Comparison of ENCODE assay signal across 8 cellular contexts in the genomic region with DNA sequence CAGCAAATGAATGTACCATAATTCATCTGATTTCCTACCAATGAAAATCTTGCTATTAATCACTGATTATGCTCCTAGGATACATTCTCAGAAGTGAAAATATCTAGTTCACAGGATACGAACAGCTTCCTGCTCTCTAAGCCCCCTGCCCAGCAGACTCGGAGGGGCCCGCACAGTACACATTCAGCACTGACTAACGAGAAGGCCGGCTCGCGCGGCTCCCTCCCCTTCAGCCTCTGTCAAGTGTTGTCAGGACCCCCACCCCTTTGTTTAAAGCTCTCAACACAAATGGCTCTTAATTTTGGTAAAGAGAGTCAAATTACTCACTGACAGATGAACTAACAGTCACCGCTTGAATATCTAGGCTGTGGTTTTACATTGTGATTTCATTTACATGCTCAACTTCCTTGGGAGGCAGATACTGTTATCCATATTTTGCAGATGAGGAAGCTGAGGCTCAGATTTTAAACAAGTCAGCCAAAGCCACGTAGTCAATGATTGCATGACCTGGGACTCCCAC.
A peak's percentile ranks its signal among the peaks of the same experiment; 100 is the strongest.
DNase-seq lines count a peak whose midpoint lies in the region; ATAC-seq and TF ChIP-seq lines count a peak whose summit lies in the region.

No MANE protein-coding gene starts in this region.

- H3K36me3 ChIP-seq in GM23338 (ENCODE audit: insufficient read depth): peaks cover 15% of the 10 kb centered on the region; the same call in 1 of the 2 replicates
- H3K36me3 ChIP-seq in lung (ENCODE audit: control insufficient read depth in 2 of 2, insufficient read depth in 2 of 2, low read length in 2 of 2): peaks cover 0 to 51% of the 10 kb centered on the region in 2 donors

- H3K4me1 Mint-ChIP-seq in GM23338: peaks cover 21% of the 10 kb centered on the region
- H3K4me1 Mint-ChIP-seq in activated T-helper 17 cell treated with anti-CD3 and anti-CD28 coated beads, Interleukin-2, amount 50 U/mL, for 72 hours: peaks cover 22% of the 10 kb centered on the region

- POLR2A ChIA-PET in AG04450 (lab: Yijun Ruan, JAX): interaction anchor here (1.0 to 1.2 kb wide), 2 partner anchors 31 to 110 kb away, joined by 3 to 10 read pairs; no protein-coding TSS in a partner anchor

- H3K27me3 ChIP-seq in AG04450 (ENCODE audit: control insufficient read depth, insufficient read depth, low read length) (no peaks in the 10 kb centered on the region), GM23338 (ENCODE audit: insufficient read depth) (no peaks in the 10 kb centered on the region), lung (ENCODE audit: control insufficient read depth, insufficient read depth) (no peaks in the 10 kb centered on the region)

- no peaks in the 10 kb centered on the region for H3K9me3 Mint-ChIP-seq in GM23338
- H3K9me3 Mint-ChIP-seq in activated T-helper 17 cell treated with anti-CD3 and anti-CD28 coated beads, Interleukin-2, amount 50 U/mL, for 72 hours: no peaks in the 10 kb centered on the region

- H3K4me1 ChIP-seq in GM23338 (ENCODE audit: insufficient read depth) (peaks cover 13% of the 10 kb centered on the region; the same call in 1 of the 2 replicates), lung (ENCODE audit: control insufficient read depth in 2 of 2, insufficient read depth in 2 of 2, low read length in 2 of 2) (peaks cover 10% of the 10 kb centered on the region in 2 donors)

- CTCF ChIA-PET in AG04450 (lab: Charles Lee): no interaction called here

- TF ChIP-seq CTCF in AG04450 (IDR thresholded peaks at IDR 0.05; ENCODE audit: low read depth, low read length) (no peak), GM23338 (conservative IDR thresholded peaks at IDR 0.05; ENCODE audit: low read depth in 2 of 2) (no peak), lung (IDR thresholded peaks at IDR 0.05; ENCODE audit: control extremely low read depth, extremely low read depth) (no peak)

- H3K4me3 ChIP-seq in AG04450 (ENCODE audit: low read depth, low read length) (no peak overlapping the region), GM23338 (no peak overlapping the region), lung (no peak overlapping the region)

- intact Hi-C loops in posterior cingulate gyrus (cut with DNase I): no loop called here

- H3K79me2 ChIP-seq in GM23338 (replicated peaks; ENCODE audit: insufficient read depth): no peaks in the 10 kb centered on the region

- H3K27ac ChIP-seq in AG04450 (ENCODE audit: low read depth, low read length): peak overlapping the region; percentile 97
- 0 out of 2 replicates have a peak overlapping the region, but pooled peaks have one; percentile 45 for H3K27ac ChIP-seq in GM23338 (ENCODE audit: low read depth)
- H3K27ac ChIP-seq in lung (ENCODE audit: low read depth in 1 of 2, low read length in 1 of 2): peak overlapping the region; percentile 45 to 83

- no peak overlapping the region for H3K27ac Mint-ChIP-seq in GM23338
- H3K27ac Mint-ChIP-seq in activated T-helper 17 cell treated with anti-CD3 and anti-CD28 coated beads, Interleukin-2, amount 50 U/mL, for 72 hours: peak overlapping the region; percentile 95

- peaks cover 14% of the 10 kb centered on the region; the same call in 2 of the 3 replicates for H3K36me3 Mint-ChIP-seq in GM23338 (ENCODE audit: low read depth)
- peaks cover 99% of the 10 kb centered on the region for H3K36me3 Mint-ChIP-seq in activated T-helper 17 cell treated with anti-CD3 and anti-CD28 coated beads, Interleukin-2, amount 50 U/mL, for 72 hours (ENCODE audit: low read depth)

- 78 to 84% methylated on average over 10 of the region's 10 CpGs for WGBS in lung, 2 donors

- H3K9me3 ChIP-seq in AG04450 (ENCODE audit: control insufficient read depth, insufficient read depth, low read length) (no peaks in the 10 kb centered on the region; the same call in 1 of the 2 replicates), lung (ENCODE audit: control insufficient read depth in 2 of 2, insufficient read depth in 1 of 2, low read length in 1 of 2) (peaks cover 0 to 2% of the 10 kb centered on the region in 2 donors)

- peaks cover 3% of the 10 kb centered on the region; the same call in 1 of the 2 replicates for H4K20me1 ChIP-seq in GM23338 (replicated peaks; ENCODE audit: insufficient read depth)

- H3F3A ChIP-seq in GM23338 (replicated peaks; ENCODE audit: low read depth): no peaks in the 10 kb centered on the region

- ATAC-seq in GM23338 (no peak), lung (ENCODE audit: insufficient read depth, low FRiP score) (no peak)
- ATAC-seq in activated T-helper 17 cell treated with anti-CD3 and anti-CD28 coated beads, Interleukin-2, amount 50 U/mL, for 72 hours (replicated peaks): peak; percentile 6

- peak; percentile 46 for DNase-seq in AG04450 (ENCODE audit: low read depth, low spot score)
- DNase-seq in GM23338 (ENCODE audit: low spot score): no peak
- no peak for DNase-seq in lung (ENCODE audit: low spot score)
- DNase-seq in NCI-H1930 (lab: John Stamatoyannopoulos, UW): no peak
- no peak for DNase-seq in posterior cingulate gyrus
- DNase-seq in A172 (ENCODE audit: low spot score): no peak
- no peak for DNase-seq in NCI-H146 (lab: John Stamatoyannopoulos, UW)

- H3K4me3 Mint-ChIP-seq in GM23338: no peak overlapping the region
- peak overlapping the region; percentile 73 for H3K4me3 Mint-ChIP-seq in activated T-helper 17 cell treated with anti-CD3 and anti-CD28 coated beads, Interleukin-2, amount 50 U/mL, for 72 hours

- H3K9me2 ChIP-seq in GM23338 (ENCODE audit: insufficient read depth): no peaks in the 10 kb centered on the region

- H3K27me3 Mint-ChIP-seq in GM23338 (ENCODE audit: insufficient read depth, low read depth, poor library complexity): peaks cover 7% of the 10 kb centered on the region
- H3K27me3 Mint-ChIP-seq in activated T-helper 17 cell treated with anti-CD3 and anti-CD28 coated beads, Interleukin-2, amount 50 U/mL, for 72 hours: no peaks in the 10 kb centered on the region

- no peak overlapping the region for H3K4me2 ChIP-seq in GM23338

- H2AFZ ChIP-seq in GM23338: no peak overlapping the region

TF ChIP-seq in GM23338, 12 proteins besides CTCF, POLR2A, EP300 and RAD21 (continues in another document):
- TF ChIP-seq ZNF114 (CRISPR knock-in tag; IDR thresholded peaks at IDR 0.05) (no peak), JUNB (IDR thresholded peaks at IDR 0.05; ENCODE audit: unreplicated experiment) (no peak), ZNF331 (CRISPR knock-in tag; IDR thresholded peaks at IDR 0.05; ENCODE audit: low read depth) (no peak), STAT1 (IDR thresholded peaks at IDR 0.05; ENCODE audit: unreplicated experiment) (no peak), EZH2phosphoT487 (IDR thresholded peaks at IDR 0.05; ENCODE audit: unreplicated experiment) (no peak), EZH2 (IDR thresholded peaks at IDR 0.05; ENCODE audit: low read depth, unreplicated experiment) (no peak)
- TF ChIP-seq, protein P1, sequence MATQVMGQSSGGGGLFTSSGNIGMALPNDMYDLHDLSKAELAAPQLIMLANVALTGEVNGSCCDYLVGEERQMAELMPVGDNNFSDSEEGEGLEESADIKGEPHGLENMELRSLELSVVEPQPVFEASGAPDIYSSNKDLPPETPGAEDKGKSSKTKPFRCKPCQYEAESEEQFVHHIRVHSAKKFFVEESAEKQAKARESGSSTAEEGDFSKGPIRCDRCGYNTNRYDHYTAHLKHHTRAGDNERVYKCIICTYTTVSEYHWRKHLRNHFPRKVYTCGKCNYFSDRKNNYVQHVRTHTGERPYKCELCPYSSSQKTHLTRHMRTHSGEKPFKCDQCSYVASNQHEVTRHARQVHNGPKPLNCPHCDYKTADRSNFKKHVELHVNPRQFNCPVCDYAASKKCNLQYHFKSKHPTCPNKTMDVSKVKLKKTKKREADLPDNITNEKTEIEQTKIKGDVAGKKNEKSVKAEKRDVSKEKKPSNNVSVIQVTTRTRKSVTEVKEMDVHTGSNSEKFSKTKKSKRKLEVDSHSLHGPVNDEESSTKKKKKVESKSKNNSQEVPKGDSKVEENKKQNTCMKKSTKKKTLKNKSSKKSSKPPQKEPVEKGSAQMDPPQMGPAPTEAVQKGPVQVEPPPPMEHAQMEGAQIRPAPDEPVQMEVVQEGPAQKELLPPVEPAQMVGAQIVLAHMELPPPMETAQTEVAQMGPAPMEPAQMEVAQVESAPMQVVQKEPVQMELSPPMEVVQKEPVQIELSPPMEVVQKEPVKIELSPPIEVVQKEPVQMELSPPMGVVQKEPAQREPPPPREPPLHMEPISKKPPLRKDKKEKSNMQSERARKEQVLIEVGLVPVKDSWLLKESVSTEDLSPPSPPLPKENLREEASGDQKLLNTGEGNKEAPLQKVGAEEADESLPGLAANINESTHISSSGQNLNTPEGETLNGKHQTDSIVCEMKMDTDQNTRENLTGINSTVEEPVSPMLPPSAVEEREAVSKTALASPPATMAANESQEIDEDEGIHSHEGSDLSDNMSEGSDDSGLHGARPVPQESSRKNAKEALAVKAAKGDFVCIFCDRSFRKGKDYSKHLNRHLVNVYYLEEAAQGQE (IDR thresholded peaks at IDR 0.05; ENCODE audit: unreplicated experiment): no peak

Comparison
In these comparisons a context has a peak if more than half of its experiments do, and no peak if none do; other contexts are left out.
1. H3K27ac ChIP-seq: peak in every context shown above with its lines; median percentile 97 in AG04450; 64 in lung; 45 in GM23338.